8 cellular contexts compared by ENCODE assay signal in genomic region chr14:92122761-92123160, GRCh38. TPM values are rescaled to one million over a fixed set of nuclear protein-coding genes. Genes with fewer than 3 reads are reported as not detected.
DNase-seq lines count a peak whose midpoint lies in the region; ATAC-seq and TF ChIP-seq lines count a peak whose summit lies in the region.

No MANE protein-coding gene starts in this region.

- peaks cover 3 to 47% (median 12%) of the 10 kb centered on the region in 3 donors for H3K36me3 Mint-ChIP-seq in CD8-positive, alpha-beta memory T cell

- H3K27me3 Mint-ChIP-seq in CD8-positive, alpha-beta memory T cell = peaks cover 0 to 2% of the 10 kb centered on the region in 2 donors

- ATAC-seq in GM21367 (IDR thresholded peaks at IDR 0.05; ENCODE audit: unreplicated experiment) = no peak
- ATAC-seq in HG03520 (IDR thresholded peaks at IDR 0.05; ENCODE audit: unreplicated experiment) = no peak
- no peak for ATAC-seq in HG03095 (IDR thresholded peaks at IDR 0.05; ENCODE audit: unreplicated experiment)

- CTCF ChIA-PET in CD8-positive, alpha-beta memory T cell (lab: Charles Lee) = interaction anchor here (0.9 to 6.4 kb wide), 4 partner anchors 12 to 83 kb away, joined by 3 to 81 read pairs (median 6); partner anchors contain the start of genes ATXN3 and TRIP11

- no peak overlapping the region for H4K8ac ChIP-seq in neuronal stem cell (ENCODE audit: low read depth, low read length)

- peaks cover 18% of the 10 kb centered on the region for H3K79me2 ChIP-seq in OCI-LY1 (ENCODE audit: insufficient read depth, low read length)

- H2AK5ac ChIP-seq in neuronal stem cell (ENCODE audit: low read depth, low read length) = peak overlapping the region; percentile 10

- no peaks in the 10 kb centered on the region for H4K20me1 ChIP-seq in OCI-LY1 (ENCODE audit: insufficient read depth, low read length)

- no peak overlapping the region for H2BK12ac ChIP-seq in neuronal stem cell (ENCODE audit: low read length)

- H2BK120ac ChIP-seq in neuronal stem cell (ENCODE audit: low read depth, low read length) = no peak overlapping the region

- no peak overlapping the region for H2BK15ac ChIP-seq in neuronal stem cell (ENCODE audit: low read length)

- no peak overlapping the region for H2BK5ac ChIP-seq in neuronal stem cell (ENCODE audit: low read length)

- H3K36me3 ChIP-seq in CD8-positive, alpha-beta memory T cell (ENCODE audit: insufficient read depth, low read length) = no peaks in the 10 kb centered on the region
- H3K36me3 ChIP-seq in OCI-LY1 (ENCODE audit: insufficient read depth, low read length) (peaks cover 63% of the 10 kb centered on the region), endocrine pancreas (ENCODE audit: control insufficient read depth, insufficient read depth, low read length) (no peaks in the 10 kb centered on the region), neuronal stem cell (replicated peaks in 1 of 2; ENCODE audit: control insufficient read depth in 2 of 2, insufficient read depth in 2 of 2, low read length in 2 of 2) (peaks cover 8 to 68% of the 10 kb centered on the region in 2 donors)

- H3K4me2 ChIP-seq in OCI-LY1 (ENCODE audit: low read length) (peak overlapping the region; percentile 81), neuronal stem cell (ENCODE audit: insufficient read depth, low read length, poor library complexity, severe bottlenecking) (peak overlapping the region; percentile 68)

- H2AFZ ChIP-seq in OCI-LY1 (ENCODE audit: low read length) = no peak overlapping the region
- peak overlapping the region; percentile 97 for H2AFZ ChIP-seq in neuronal stem cell (ENCODE audit: low read length)

- POLR2A ChIA-PET in CD8-positive, alpha-beta memory T cell (lab: Charles Lee) = interaction anchor here (0.6 to 2.8 kb wide), 4 partner anchors 11 to 463 kb away, joined by 3 to 44 read pairs (median 14); partner anchors contain the start of genes ATXN3 and TRIP11

- H3K14ac ChIP-seq in neuronal stem cell (ENCODE audit: low read length) = no peak overlapping the region

- no peak for DNase-seq in CD8-positive, alpha-beta memory T cell
- DNase-seq in neuronal stem cell (ENCODE audit: low spot score) (no peak), OCI-M1 (lab: John Stamatoyannopoulos, UW) (no peak)

- H3K27me3 ChIP-seq in CD8-positive, alpha-beta memory T cell (ENCODE audit: insufficient read depth, low read length, poor library complexity, severe bottlenecking) = no peaks in the 10 kb centered on the region
- H3K27me3 ChIP-seq in OCI-LY1 (ENCODE audit: insufficient read depth, low read length) (no peaks in the 10 kb centered on the region), endocrine pancreas (ENCODE audit: control insufficient read depth, insufficient read depth, low read length) (no peaks in the 10 kb centered on the region), neuronal stem cell (ENCODE audit: control insufficient read depth in 3 of 3, insufficient read depth in 3 of 3, low read depth in 1 of 3, low read length in 3 of 3) (no peaks in the 10 kb centered on the region)

- H3K18ac ChIP-seq in neuronal stem cell (ENCODE audit: low read length) = no peak overlapping the region

- H3K27ac ChIP-seq in CD8-positive, alpha-beta memory T cell (ENCODE audit: low read depth, low read length) = peak overlapping the region; percentile 98
- H3K27ac ChIP-seq in OCI-LY1 (ENCODE audit: low read depth, low read length, poor library complexity, severe bottlenecking) = peak overlapping the region; percentile 73
- H3K27ac ChIP-seq in neuronal stem cell (replicated peaks; ENCODE audit: low read length) = no peak overlapping the region

- H3K4me1 ChIP-seq in CD8-positive, alpha-beta memory T cell (ENCODE audit: insufficient read depth, low read length) = peaks cover 30% of the 10 kb centered on the region
- H3K4me1 ChIP-seq in OCI-LY1 (ENCODE audit: insufficient read depth, low read length, severe bottlenecking) (peaks cover 40% of the 10 kb centered on the region), endocrine pancreas (ENCODE audit: control insufficient read depth, insufficient read depth, low read length) (peaks cover 4% of the 10 kb centered on the region), neuronal stem cell (ENCODE audit: control insufficient read depth in 2 of 2, insufficient read depth in 1 of 2, low read depth in 1 of 2, low read length in 2 of 2) (peaks cover 2% of the 10 kb centered on the region in 2 donors)

- H3K4ac ChIP-seq in neuronal stem cell (ENCODE audit: low read length) = no peak overlapping the region

- H3K79me1 ChIP-seq in neuronal stem cell (ENCODE audit: low read depth, low read length) = peaks cover 4% of the 10 kb centered on the region

- peak overlapping the region; percentile 94 to 100 (median 99) for H3K4me3 Mint-ChIP-seq in CD8-positive, alpha-beta memory T cell

- H3K23ac ChIP-seq in neuronal stem cell (ENCODE audit: low read depth, low read length, poor library complexity) = no peak overlapping the region

- no peaks in the 10 kb centered on the region for H3K9me3 Mint-ChIP-seq in CD8-positive, alpha-beta memory T cell

- H3K9ac ChIP-seq in OCI-LY1 (ENCODE audit: low read length) (peak overlapping the region; percentile 98), endocrine pancreas (ENCODE audit: control insufficient read depth, insufficient read depth, low read length) (peak overlapping the region; percentile 100), neuronal stem cell (ENCODE audit: low read depth, low read length, poor library complexity) (no peak overlapping the region)

- peak overlapping the region; percentile 99 to 100 (median 100) for H3K27ac Mint-ChIP-seq in CD8-positive, alpha-beta memory T cell

- no CpG with 5 or more reads among the region's 9 CpGs for WGBS in neuronal stem cell (ENCODE audit: extremely low coverage in 2 of 2, insufficient read length in 2 of 2, insufficient replicate concordance in 1 of 2), 2 donors

- no peaks in the 10 kb centered on the region for H3K9me2 ChIP-seq in OCI-LY1 (ENCODE audit: low read depth, low read length)

- no peak overlapping the region for H4K91ac ChIP-seq in neuronal stem cell (ENCODE audit: low read depth, low read length, poor library complexity)

- H3F3A ChIP-seq in OCI-LY1 (ENCODE audit: insufficient read depth, low read length) = no peaks in the 10 kb centered on the region

- peaks cover 54 to 82% (median 59%) of the 10 kb centered on the region in 3 donors for H3K4me1 Mint-ChIP-seq in CD8-positive, alpha-beta memory T cell

- H3K4me3 ChIP-seq in CD8-positive, alpha-beta memory T cell (ENCODE audit: low read length) = peak overlapping the region; percentile 95
- H3K4me3 ChIP-seq in OCI-LY1 (ENCODE audit: low read depth, low read length, poor library complexity, severe bottlenecking) = peak overlapping the region; percentile 96
- peak overlapping the region; percentile 80 for H3K4me3 ChIP-seq in endocrine pancreas (ENCODE audit: control insufficient read depth, insufficient read depth, low read length)
- H3K4me3 ChIP-seq in neuronal stem cell (ENCODE audit: low read length in 2 of 2) = peak overlapping the region; percentile 86 to 88

- TF ChIP-seq CTCF in OCI-LY1 (IDR thresholded peaks at IDR 0.05; ENCODE audit: low read length) = no peak

- no peaks in the 10 kb centered on the region for H3K9me3 ChIP-seq in CD8-positive, alpha-beta memory T cell (ENCODE audit: low read length)
- H3K9me3 ChIP-seq in OCI-LY1 (ENCODE audit: low read length) = no peaks in the 10 kb centered on the region
- H3K9me3 ChIP-seq in endocrine pancreas (ENCODE audit: control insufficient read depth, low read length) = no peaks in the 10 kb centered on the region
- no peaks in the 10 kb centered on the region for H3K9me3 ChIP-seq in neuronal stem cell (replicated peaks in 1 of 2; ENCODE audit: control insufficient read depth in 2 of 2, insufficient read depth in 1 of 2, low read depth in 1 of 2, low read length in 2 of 2)

RNA-seq across cellular contexts. Expression of gene CPSF2, which starts 1.0 kb away (rescaled TPM):
- total RNA-seq in CD8-positive, alpha-beta memory T cell = 100 to 1,000 TPM; 134 to 144 TPM
- polyA plus RNA-seq in CD8-positive, alpha-beta memory T cell = 29.5 TPM
- polyA plus RNA-seq in neuronal stem cell (2013, experiment 1 of 2) = 34.7 TPM
- 36.6 TPM for polyA plus RNA-seq in neuronal stem cell (2013, experiment 2 of 2)

RNA-seq across cellular contexts. Expression of gene NDUFB1, which starts 1.3 kb away (rescaled TPM):
- 100 to 1,000 TPM; 103 to 112 TPM for total RNA-seq in CD8-positive, alpha-beta memory T cell
- polyA plus RNA-seq in CD8-positive, alpha-beta memory T cell = 317 TPM
- 547 TPM for polyA plus RNA-seq in neuronal stem cell (2013, experiment 1 of 2)
- polyA plus RNA-seq in neuronal stem cell (2013, experiment 2 of 2) = 534 TPM

RNA-seq across cellular contexts. Expression of gene ATXN3, which starts 16.4 kb away (rescaled TPM):
- total RNA-seq in CD8-positive, alpha-beta memory T cell = 10 to 100 TPM; 25.1 to 32.5 TPM
- 20.5 TPM for polyA plus RNA-seq in CD8-positive, alpha-beta memory T cell
- polyA plus RNA-seq in neuronal stem cell (2013, experiment 1 of 2) = 18.4 TPM
- polyA plus RNA-seq in neuronal stem cell (2013, experiment 2 of 2) = 20.3 TPM
